Comparison of ENCODE assay signal across 20 cellular contexts in the genomic region with DNA sequence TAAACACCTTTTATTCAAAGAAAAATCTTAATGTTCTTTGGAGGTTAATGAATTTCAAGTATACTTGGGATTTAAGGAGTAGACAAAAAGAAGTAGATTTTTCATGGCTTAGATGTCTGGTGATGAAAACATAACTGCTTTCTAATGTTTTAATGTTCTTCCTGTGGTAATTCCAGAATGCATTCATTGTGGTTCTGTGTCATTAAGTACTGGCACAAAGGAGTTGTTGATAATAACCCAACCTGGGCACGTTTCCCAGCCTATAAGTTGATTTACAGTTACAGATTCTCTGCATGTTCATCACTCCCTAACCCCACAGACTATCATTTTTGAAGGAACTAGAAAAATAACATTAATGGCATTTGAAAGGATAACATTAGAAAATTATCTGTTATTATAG. TPM values are rescaled to one million over a fixed set of nuclear protein-coding genes. Genes with fewer than 3 reads are reported as not detected.
DNase-seq lines count a peak whose midpoint lies in the region; ATAC-seq and TF ChIP-seq lines count a peak whose summit lies in the region.
"Had no signal": no experiment of that assay in that cellular context is flagged by ENCODE, and none has a peak within 500 bp of the region (broad histone marks: within the 10 kb centered on the region; RNA-seq: fewer than 3 reads in every experiment).

No MANE protein-coding gene starts in this region.

- H3K27ac Mint-ChIP-seq in neural progenitor cell: no peak overlapping the region
- H3K27ac Mint-ChIP-seq: WTC11 had no signal

- intact Hi-C loops in mammary epithelial cell (cut with micrococcal nuclease) (no loop called here), breast epithelium (cut with DNase I; ENCODE audit: low total_unique reads) (no loop called here)

- no peak overlapping the region for H3K4me3 ChIP-seq in mammary epithelial cell (replicated peaks in 1 of 3; ENCODE audit: insufficient read depth in 1 of 3, low read depth in 2 of 3, low read length in 3 of 3)
- H3K4me3 ChIP-seq in breast epithelium: no peak overlapping the region
- no peak overlapping the region for H3K4me3 ChIP-seq in fibroblast of lung (replicated peaks in 1 of 4; ENCODE audit: control extremely low read depth in 1 of 4, insufficient read depth in 1 of 4, low read depth in 3 of 4, low read length in 4 of 4)
- H3K4me3 ChIP-seq in neural progenitor cell: no peak overlapping the region
- H3K4me3 ChIP-seq: body of pancreas, left lung, pancreas, upper lobe of right lung had no signal

- TF ChIP-seq CTCF in mammary epithelial cell (conservative IDR thresholded peaks at IDR 0.05 in 1 of 2, IDR thresholded peaks at IDR 0.05 in 1 of 2; ENCODE audit: extremely low read depth in 1 of 2, insufficient read depth in 1 of 2, low read depth in 1 of 2, low read length in 2 of 2) (no peak), breast epithelium (IDR thresholded peaks at IDR 0.05) (no peak), fibroblast of lung (conservative IDR thresholded peaks at IDR 0.05 in 1 of 2, IDR thresholded peaks at IDR 0.05 in 1 of 2; ENCODE audit: low read depth in 1 of 2, low read length in 2 of 2) (no peak), neural progenitor cell (IDR thresholded peaks at IDR 0.05) (no peak)

- H3K4me1 ChIP-seq in mammary epithelial cell (ENCODE audit: insufficient read depth, low read length) (no peaks in the 10 kb centered on the region), breast epithelium (no peaks in the 10 kb centered on the region), fibroblast of lung (ENCODE audit: control insufficient read depth, extremely low read depth, insufficient read depth, low read length) (no peaks in the 10 kb centered on the region), neural progenitor cell (no peaks in the 10 kb centered on the region)
- H3K4me1 ChIP-seq: body of pancreas, left lung, pancreas, upper lobe of right lung had no signal

- H4K20me1 ChIP-seq in mammary epithelial cell (ENCODE audit: insufficient read depth, low read length): no peaks in the 10 kb centered on the region
- H4K20me1 ChIP-seq in fibroblast of lung (ENCODE audit: control insufficient read depth, extremely low read depth, insufficient read depth, low read length): no peaks in the 10 kb centered on the region
- no peaks in the 10 kb centered on the region for H4K20me1 ChIP-seq in neural progenitor cell (ENCODE audit: low read depth)

- H3K9ac ChIP-seq in mammary epithelial cell (ENCODE audit: insufficient read depth, low read length): no peak overlapping the region
- H3K9ac ChIP-seq in fibroblast of lung (ENCODE audit: insufficient read depth, low read length): no peak overlapping the region
- H3K9ac ChIP-seq in neural progenitor cell: no peak overlapping the region

- no peaks in the 10 kb centered on the region for H3F3A ChIP-seq in neural progenitor cell (ENCODE audit: low read depth)

- DNase-seq in mammary epithelial cell: peak; percentile 32
- DNase-seq in breast epithelium (ENCODE audit: low spot score in 2 of 2): no peak
- DNase-seq in NCI-H446 treated with DMSO at 0.1 percent for 48 hours (lab: John Stamatoyannopoulos, UW): peak; percentile 88
- peak; percentile 77 to 88 for DNase-seq in fibroblast of lung (ENCODE audit: low read depth in 2 of 2)
- no peak for DNase-seq in stimulated activated CD8-positive, alpha-beta memory T cell treated with anti-CD3 and anti-CD28 coated beads, Interleukin-4, amount 100 ng/mL, for 48 hours
- DNase-seq in stimulated activated CD4-positive, alpha-beta T cell treated with anti-CD3 and anti-CD28 coated beads, Interleukin-2, amount 100 ng/mL, for 48 hours: no peak
- DNase-seq in neural progenitor cell (ENCODE audit: low spot score): no peak
- DNase-seq: activated gamma-delta T cell; body of pancreas; GF-D8; left lung; pancreas; stimulated activated naive CD8-positive, alpha-beta T cell treated with anti-CD3 and anti-CD28 coated beads, Interleukin-15, Interleukin-2, amounts not matched to agents 100 U/mL and 50 U/mL, for 24 hours; upper lobe of right lung had no signal

- H3K4me1 Mint-ChIP-seq in neural progenitor cell: no peaks in the 10 kb centered on the region
- H3K4me1 Mint-ChIP-seq: WTC11 had no signal

- dilution Hi-C loops in mammary epithelial cell (cut with HindIII; ENCODE audit: low sequenced_read_pairs): no loop called here

- H3K27ac ChIP-seq in mammary epithelial cell (ENCODE audit: insufficient read depth, low read depth, low read length) (no peak overlapping the region), breast epithelium (no peak overlapping the region), fibroblast of lung (ENCODE audit: insufficient read depth, low read length) (no peak overlapping the region), neural progenitor cell (no peak overlapping the region)
- H3K27ac ChIP-seq: body of pancreas, left lung, pancreas, upper lobe of right lung had no signal

- no TSS peak for BruUV-seq in mammary epithelial cell (replicated peaks; lab: Mats Ljungman, UMichigan)

- H3K27me3 Mint-ChIP-seq in neural progenitor cell (ENCODE audit: insufficient read depth, low read depth): no peaks in the 10 kb centered on the region

- H3K79me2 ChIP-seq in mammary epithelial cell (ENCODE audit: insufficient read depth, low read length) (no peaks in the 10 kb centered on the region), fibroblast of lung (ENCODE audit: control insufficient read depth, insufficient read depth, low read length) (no peaks in the 10 kb centered on the region), neural progenitor cell (ENCODE audit: low read depth) (no peaks in the 10 kb centered on the region)

- H3K36me3 ChIP-seq in mammary epithelial cell (ENCODE audit: insufficient read depth, low read length) (no peaks in the 10 kb centered on the region), breast epithelium (no peaks in the 10 kb centered on the region), fibroblast of lung (ENCODE audit: control insufficient read depth, insufficient read depth, low read length) (no peaks in the 10 kb centered on the region), neural progenitor cell (no peaks in the 10 kb centered on the region)
- H3K36me3 ChIP-seq: left lung, pancreas, upper lobe of right lung had no signal

- H3K4me3 Mint-ChIP-seq in neural progenitor cell: no peak overlapping the region
- H3K4me3 Mint-ChIP-seq: WTC11 had no signal

- no peak for TF ChIP-seq POLR2A in breast epithelium (IDR thresholded peaks at IDR 0.05)

- H3K27me3 ChIP-seq in mammary epithelial cell (ENCODE audit: insufficient read depth, low read length) (no peaks in the 10 kb centered on the region), breast epithelium (no peaks in the 10 kb centered on the region), fibroblast of lung (ENCODE audit: control insufficient read depth, insufficient read depth, low read length) (no peaks in the 10 kb centered on the region), neural progenitor cell (no peaks in the 10 kb centered on the region)
- H3K27me3 ChIP-seq: body of pancreas, left lung, pancreas, upper lobe of right lung had no signal

- no peak overlapping the region for H2AFZ ChIP-seq in mammary epithelial cell (ENCODE audit: low read depth, low read length)
- no peak overlapping the region for H2AFZ ChIP-seq in fibroblast of lung (ENCODE audit: low read length)
- H2AFZ ChIP-seq in neural progenitor cell (replicated peaks): no peak overlapping the region

- H3K4me2 ChIP-seq in mammary epithelial cell (ENCODE audit: insufficient read depth, low read depth, low read length) (no peak overlapping the region), fibroblast of lung (ENCODE audit: extremely low read depth, insufficient read depth, low read length) (no peak overlapping the region), neural progenitor cell (no peak overlapping the region)

- CTCF ChIA-PET in mammary epithelial cell (lab: Charles Lee; ENCODE audit: low non-redundant PET): no interaction called here

- H3K9me3 ChIP-seq in mammary epithelial cell (replicated peaks; ENCODE audit: insufficient read depth, low read length) (no peaks in the 10 kb centered on the region), breast epithelium (no peaks in the 10 kb centered on the region), fibroblast of lung (ENCODE audit: control insufficient read depth, insufficient read depth, low read depth, low read length) (no peaks in the 10 kb centered on the region), neural progenitor cell (ENCODE audit: low read depth) (no peaks in the 10 kb centered on the region)
- H3K9me3 ChIP-seq: body of pancreas, pancreas, upper lobe of right lung had no signal

- 0% methylated on average over 1 of the region's 1 CpG for WGBS in mammary epithelial cell (ENCODE audit: low coverage, missing lambda C conversion rate)

- no peak for ATAC-seq in HG02938 (IDR thresholded peaks at IDR 0.05; ENCODE audit: unreplicated experiment)
- ATAC-seq: body of pancreas; esophagus mucosa; HCT116; left lung; pancreas; stimulated activated naive CD8-positive, alpha-beta T cell treated with anti-CD3 and anti-CD28 coated beads, Interleukin-15, Interleukin-2, amounts not matched to agents 100 U/mL and 50 U/mL, for 24 hours; upper lobe of right lung; WTC11 had no signal

- peaks cover 8% of the 10 kb centered on the region for H3K9me3 Mint-ChIP-seq in neural progenitor cell

- peaks cover 2% of the 10 kb centered on the region for H3K36me3 Mint-ChIP-seq in neural progenitor cell

- in situ Hi-C loops in mammary epithelial cell (cut with MboI; ENCODE audit: low sequenced_read_pairs in 2 of 2): no loop called here

RNA-seq across cellular contexts. Expression of gene TMEM108, which starts 59.0 kb away (rescaled TPM):
- total RNA-seq in mammary epithelial cell (under 1 TPM in 1 of 2 donors, not detected in 1; 0.50 TPM), breast epithelium (under 1 TPM; 0.44 to 0.98 (median 0.48) TPM), fibroblast of lung (under 0.01 and 0.17 TPM in 2 replicates), neural progenitor cell (ENCODE audit: low replicate concordance) (4.8 and 10.7 TPM in 2 replicates)
- polyA plus RNA-seq in mammary epithelial cell (not detected), fibroblast of lung (0.10 and 0.27 TPM in 2 replicates)
- polyA minus RNA-seq in mammary epithelial cell (not detected), fibroblast of lung (ENCODE audit: low replicate concordance) (0.70 TPM in 1 of 2 replicates, not detected in the other)
- 0.10 and 0.21 TPM in 2 replicates for polyA plus RNA-seq in fibroblast of lung (2012)
- total RNA-seq: MCF 10A; T-helper 1 cell treated with Interleukin-12 subunit alpha and Interleukin-12 subunit beta and Interleukin-4 antibody, amounts not matched to agents 30 ng/mL and 1 ng/mL, for 36 hours had no signal

Comparison
In these comparisons a context has a peak if more than half of its experiments do, and no peak if none do; other contexts are left out.
1. DNase-seq: peak in mammary epithelial cell (single experiment), NCI-H446 treated with DMSO at 0.1 percent for 48 hours (single experiment) and fibroblast of lung (2 of 2); none in breast epithelium (0 of 2), stimulated activated CD8-positive, alpha-beta memory T cell treated with anti-CD3 and anti-CD28 coated beads, Interleukin-4, amount 100 ng/mL, for 48 hours (single experiment), stimulated activated CD4-positive, alpha-beta T cell treated with anti-CD3 and anti-CD28 coated beads, Interleukin-2, amount 100 ng/mL, for 48 hours (0 of 2) and neural progenitor cell (single experiment).